2 cellular contexts compared by ENCODE assay signal in the genomic region with DNA sequence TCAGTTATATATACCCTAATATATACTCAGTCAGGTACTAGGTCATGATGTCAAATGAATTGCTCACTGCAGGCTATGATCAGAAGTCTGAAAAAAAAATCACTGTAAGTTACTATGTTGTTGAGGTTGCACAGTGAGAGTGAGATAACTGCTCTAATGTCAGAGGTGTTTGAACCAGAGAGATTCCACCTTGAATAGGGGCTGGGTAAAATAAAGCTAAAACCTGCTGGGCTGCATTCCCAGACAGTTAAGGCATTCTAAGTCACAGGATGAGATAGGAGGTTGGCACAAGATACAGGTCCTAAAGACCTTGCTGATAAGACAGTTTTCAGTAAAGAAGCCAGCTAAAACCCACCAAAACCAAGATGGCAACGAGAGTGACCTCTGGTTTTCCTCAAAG.
TF ChIP-seq lines count a peak whose summit lies in the region.

No MANE protein-coding gene starts in this region.

TF ChIP-seq in SK-N-SH treated with all-trans-retinoic acid at 6 μM for 48 hours, 23 proteins besides CTCF, POLR2A, EP300 and RAD21 (continued from another document):
- TF ChIP-seq, protein P1, sequence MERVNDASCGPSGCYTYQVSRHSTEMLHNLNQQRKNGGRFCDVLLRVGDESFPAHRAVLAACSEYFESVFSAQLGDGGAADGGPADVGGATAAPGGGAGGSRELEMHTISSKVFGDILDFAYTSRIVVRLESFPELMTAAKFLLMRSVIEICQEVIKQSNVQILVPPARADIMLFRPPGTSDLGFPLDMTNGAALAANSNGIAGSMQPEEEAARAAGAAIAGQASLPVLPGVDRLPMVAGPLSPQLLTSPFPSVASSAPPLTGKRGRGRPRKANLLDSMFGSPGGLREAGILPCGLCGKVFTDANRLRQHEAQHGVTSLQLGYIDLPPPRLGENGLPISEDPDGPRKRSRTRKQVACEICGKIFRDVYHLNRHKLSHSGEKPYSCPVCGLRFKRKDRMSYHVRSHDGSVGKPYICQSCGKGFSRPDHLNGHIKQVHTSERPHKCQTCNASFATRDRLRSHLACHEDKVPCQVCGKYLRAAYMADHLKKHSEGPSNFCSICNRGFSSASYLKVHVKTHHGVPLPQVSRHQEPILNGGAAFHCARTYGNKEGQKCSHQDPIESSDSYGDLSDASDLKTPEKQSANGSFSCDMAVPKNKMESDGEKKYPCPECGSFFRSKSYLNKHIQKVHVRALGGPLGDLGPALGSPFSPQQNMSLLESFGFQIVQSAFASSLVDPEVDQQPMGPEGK (CRISPR knock-in tag; IDR thresholded peaks at IDR 0.05; ENCODE audit: borderline replicate concordance) = no peak
- TF ChIP-seq ESRRG (CRISPR knock-in tag; IDR thresholded peaks at IDR 0.05) = no peak
- TF ChIP-seq, protein P2, sequence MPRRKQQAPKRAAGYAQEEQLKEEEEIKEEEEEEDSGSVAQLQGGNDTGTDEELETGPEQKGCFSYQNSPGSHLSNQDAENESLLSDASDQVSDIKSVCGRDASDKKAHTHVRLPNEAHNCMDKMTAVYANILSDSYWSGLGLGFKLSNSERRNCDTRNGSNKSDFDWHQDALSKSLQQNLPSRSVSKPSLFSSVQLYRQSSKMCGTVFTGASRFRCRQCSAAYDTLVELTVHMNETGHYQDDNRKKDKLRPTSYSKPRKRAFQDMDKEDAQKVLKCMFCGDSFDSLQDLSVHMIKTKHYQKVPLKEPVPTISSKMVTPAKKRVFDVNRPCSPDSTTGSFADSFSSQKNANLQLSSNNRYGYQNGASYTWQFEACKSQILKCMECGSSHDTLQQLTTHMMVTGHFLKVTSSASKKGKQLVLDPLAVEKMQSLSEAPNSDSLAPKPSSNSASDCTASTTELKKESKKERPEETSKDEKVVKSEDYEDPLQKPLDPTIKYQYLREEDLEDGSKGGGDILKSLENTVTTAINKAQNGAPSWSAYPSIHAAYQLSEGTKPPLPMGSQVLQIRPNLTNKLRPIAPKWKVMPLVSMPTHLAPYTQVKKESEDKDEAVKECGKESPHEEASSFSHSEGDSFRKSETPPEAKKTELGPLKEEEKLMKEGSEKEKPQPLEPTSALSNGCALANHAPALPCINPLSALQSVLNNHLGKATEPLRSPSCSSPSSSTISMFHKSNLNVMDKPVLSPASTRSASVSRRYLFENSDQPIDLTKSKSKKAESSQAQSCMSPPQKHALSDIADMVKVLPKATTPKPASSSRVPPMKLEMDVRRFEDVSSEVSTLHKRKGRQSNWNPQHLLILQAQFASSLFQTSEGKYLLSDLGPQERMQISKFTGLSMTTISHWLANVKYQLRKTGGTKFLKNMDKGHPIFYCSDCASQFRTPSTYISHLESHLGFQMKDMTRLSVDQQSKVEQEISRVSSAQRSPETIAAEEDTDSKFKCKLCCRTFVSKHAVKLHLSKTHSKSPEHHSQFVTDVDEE (CRISPR knock-in tag; IDR thresholded peaks at IDR 0.05) = no peak
- TF ChIP-seq ZNF8 (CRISPR knock-in tag; IDR thresholded peaks at IDR 0.05) = no peak
- no peak; the same call in none of the 2 replicates for TF ChIP-seq ISL1 (CRISPR knock-in tag; IDR thresholded peaks at IDR 0.05)
- no peak for TF ChIP-seq ARNTL (CRISPR knock-in tag; IDR thresholded peaks at IDR 0.05; ENCODE audit: borderline replicate concordance, low read depth)

TF ChIP-seq in SK-N-SH, 30 proteins besides CTCF, POLR2A, EP300 and RAD21 (continued from another document):
- TF ChIP-seq, protein P3, sequence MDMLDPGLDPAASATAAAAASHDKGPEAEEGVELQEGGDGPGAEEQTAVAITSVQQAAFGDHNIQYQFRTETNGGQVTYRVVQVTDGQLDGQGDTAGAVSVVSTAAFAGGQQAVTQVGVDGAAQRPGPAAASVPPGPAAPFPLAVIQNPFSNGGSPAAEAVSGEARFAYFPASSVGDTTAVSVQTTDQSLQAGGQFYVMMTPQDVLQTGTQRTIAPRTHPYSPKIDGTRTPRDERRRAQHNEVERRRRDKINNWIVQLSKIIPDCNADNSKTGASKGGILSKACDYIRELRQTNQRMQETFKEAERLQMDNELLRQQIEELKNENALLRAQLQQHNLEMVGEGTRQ (IDR thresholded peaks at IDR 0.05; ENCODE audit: borderline replicate concordance, low read depth, low read length) = no peak
- TF ChIP-seq, protein P4, sequence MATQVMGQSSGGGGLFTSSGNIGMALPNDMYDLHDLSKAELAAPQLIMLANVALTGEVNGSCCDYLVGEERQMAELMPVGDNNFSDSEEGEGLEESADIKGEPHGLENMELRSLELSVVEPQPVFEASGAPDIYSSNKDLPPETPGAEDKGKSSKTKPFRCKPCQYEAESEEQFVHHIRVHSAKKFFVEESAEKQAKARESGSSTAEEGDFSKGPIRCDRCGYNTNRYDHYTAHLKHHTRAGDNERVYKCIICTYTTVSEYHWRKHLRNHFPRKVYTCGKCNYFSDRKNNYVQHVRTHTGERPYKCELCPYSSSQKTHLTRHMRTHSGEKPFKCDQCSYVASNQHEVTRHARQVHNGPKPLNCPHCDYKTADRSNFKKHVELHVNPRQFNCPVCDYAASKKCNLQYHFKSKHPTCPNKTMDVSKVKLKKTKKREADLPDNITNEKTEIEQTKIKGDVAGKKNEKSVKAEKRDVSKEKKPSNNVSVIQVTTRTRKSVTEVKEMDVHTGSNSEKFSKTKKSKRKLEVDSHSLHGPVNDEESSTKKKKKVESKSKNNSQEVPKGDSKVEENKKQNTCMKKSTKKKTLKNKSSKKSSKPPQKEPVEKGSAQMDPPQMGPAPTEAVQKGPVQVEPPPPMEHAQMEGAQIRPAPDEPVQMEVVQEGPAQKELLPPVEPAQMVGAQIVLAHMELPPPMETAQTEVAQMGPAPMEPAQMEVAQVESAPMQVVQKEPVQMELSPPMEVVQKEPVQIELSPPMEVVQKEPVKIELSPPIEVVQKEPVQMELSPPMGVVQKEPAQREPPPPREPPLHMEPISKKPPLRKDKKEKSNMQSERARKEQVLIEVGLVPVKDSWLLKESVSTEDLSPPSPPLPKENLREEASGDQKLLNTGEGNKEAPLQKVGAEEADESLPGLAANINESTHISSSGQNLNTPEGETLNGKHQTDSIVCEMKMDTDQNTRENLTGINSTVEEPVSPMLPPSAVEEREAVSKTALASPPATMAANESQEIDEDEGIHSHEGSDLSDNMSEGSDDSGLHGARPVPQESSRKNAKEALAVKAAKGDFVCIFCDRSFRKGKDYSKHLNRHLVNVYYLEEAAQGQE (IDR thresholded peaks at IDR 0.05; ENCODE audit: low read depth, low read length) = no peak
- TF ChIP-seq SIN3A (IDR thresholded peaks at IDR 0.05; ENCODE audit: borderline replicate concordance, low read depth, low read length) (no peak), RXRA (IDR thresholded peaks at IDR 0.05; ENCODE audit: borderline replicate concordance, low read depth) (no peak), NFIC (IDR thresholded peaks at IDR 0.05; ENCODE audit: borderline replicate concordance) (no peak)
- TF ChIP-seq, protein P5, sequence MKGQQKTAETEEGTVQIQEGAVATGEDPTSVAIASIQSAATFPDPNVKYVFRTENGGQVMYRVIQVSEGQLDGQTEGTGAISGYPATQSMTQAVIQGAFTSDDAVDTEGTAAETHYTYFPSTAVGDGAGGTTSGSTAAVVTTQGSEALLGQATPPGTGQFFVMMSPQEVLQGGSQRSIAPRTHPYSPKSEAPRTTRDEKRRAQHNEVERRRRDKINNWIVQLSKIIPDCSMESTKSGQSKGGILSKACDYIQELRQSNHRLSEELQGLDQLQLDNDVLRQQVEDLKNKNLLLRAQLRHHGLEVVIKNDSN (IDR thresholded peaks at IDR 0.05; ENCODE audit: borderline replicate concordance, low read depth) = no peak
